ENCODE assay signal across 12 cellular contexts in genomic region chr15:85354432-85354831, GRCh38. TPM values are rescaled to one million over a fixed set of nuclear protein-coding genes. Genes with fewer than 3 reads are reported as not detected.
DNase-seq lines count a peak whose midpoint lies in the region; ATAC-seq and TF ChIP-seq lines count a peak whose summit lies in the region.
"Had no signal": no experiment of that assay in that cellular context is flagged by ENCODE, and none has a peak within 500 bp of the region (broad histone marks: within the 10 kb centered on the region; RNA-seq: fewer than 3 reads in every experiment).

No MANE protein-coding gene starts in this region.

- H3K27me3 Mint-ChIP-seq in effector memory CD8-positive, alpha-beta T cell = peaks cover 0 to 8% of the 10 kb centered on the region in 2 donors
- H3K27me3 Mint-ChIP-seq: T-cell had no signal

- H3K4me1 Mint-ChIP-seq in effector memory CD8-positive, alpha-beta T cell (ENCODE audit: low read depth in 2 of 2) = peaks cover 4 to 6% of the 10 kb centered on the region in 2 donors

- no peaks in the 10 kb centered on the region for H3K36me3 ChIP-seq in mesodermal cell (ENCODE audit: control insufficient read depth, insufficient read depth, low read length)

- peaks cover 11% of the 10 kb centered on the region for H3K4me1 ChIP-seq in mesodermal cell (ENCODE audit: control insufficient read depth, insufficient read depth, low read length, poor library complexity, severe bottlenecking)

- H3K9me3 Mint-ChIP-seq in effector memory CD8-positive, alpha-beta T cell = no peaks in the 10 kb centered on the region
- H3K9me3 Mint-ChIP-seq: T-cell had no signal

- ATAC-seq in HG03159 (IDR thresholded peaks at IDR 0.05; ENCODE audit: unreplicated experiment) (no peak), GM19324 (IDR thresholded peaks at IDR 0.05; ENCODE audit: low FRiP score, unreplicated experiment) (no peak), HG03045 (IDR thresholded peaks at IDR 0.05; ENCODE audit: unreplicated experiment) (no peak)
- ATAC-seq in effector memory CD8-positive, alpha-beta T cell (replicated peaks) = no peak
- ATAC-seq: T-cell had no signal

- peak overlapping the region; percentile 78 for H3K27ac ChIP-seq in mesodermal cell (ENCODE audit: low read depth, low read length, severe bottlenecking)

- no peak overlapping the region for H3K4me3 Mint-ChIP-seq in effector memory CD8-positive, alpha-beta T cell
- H3K4me3 Mint-ChIP-seq: T-cell had no signal

- no peak for TF ChIP-seq CTCF in AG10803 (conservative IDR thresholded peaks at IDR 0.05; ENCODE audit: low read length)

- no peak overlapping the region for H3K27ac Mint-ChIP-seq in effector memory CD8-positive, alpha-beta T cell
- H3K27ac Mint-ChIP-seq: activated T-helper 2 cell treated with anti-CD3 and anti-CD28 coated beads, Interferon-gamma antibody, Interleukin-2, Interleukin-4, amounts not matched to agents 10 μg/mL and 5 μg/mL and 100 μg/mL, durations not matched to agents 14 hours and 24 hours and 36 hours; T-cell had no signal

- H3K9me3 ChIP-seq in mesodermal cell (ENCODE audit: control insufficient read depth, low read length) = peaks cover 4% of the 10 kb centered on the region

- H3K4me3 ChIP-seq in AG10803 (ENCODE audit: low read length) = no peak overlapping the region
- no peak overlapping the region for H3K4me3 ChIP-seq in mesodermal cell (ENCODE audit: extremely low read depth, insufficient read depth, low read length, poor library complexity, severe bottlenecking)

- 84% methylated on average over 3 of the region's 4 CpGs for WGBS in mesodermal cell (ENCODE audit: insufficient coverage in 2 of 2), 2 experiments

- peaks cover 8% of the 10 kb centered on the region for H3K36me3 Mint-ChIP-seq in effector memory CD8-positive, alpha-beta T cell (ENCODE audit: insufficient read depth)

- DNase-seq in AG10803 (ENCODE audit: low read depth) (peak; percentile 69), M059J (ENCODE audit: low read depth) (peak; percentile 69), cerebellar cortex (ENCODE audit: low spot score) (peak; percentile 8)
- no peak for DNase-seq in effector memory CD8-positive, alpha-beta T cell
- DNase-seq: activated CD4-positive, alpha-beta T cell treated with anti-CD3 and anti-CD28 coated beads for 48 hours; NCI-H1694; T-cell had no signal

RNA-seq across cellular contexts. Expression of gene AKAP13, which starts 26.0 kb away (rescaled TPM):
- 22.7 and 42.8 TPM in 2 replicates for total RNA-seq in M059J (2014; rRNA removed; shearing (Covaris generic))
- polyA plus RNA-seq in mesodermal cell (2013, experiment 1 of 2) = 51.9 TPM
- polyA plus RNA-seq in mesodermal cell (2013, experiment 2 of 2) = 31.0 TPM

Comparison
In these comparisons a context has a peak if more than half of its experiments do, and no peak if none do; other contexts are left out.
1. DNase-seq: peak in AG10803 (single experiment), M059J (single experiment) and cerebellar cortex (single experiment); none in effector memory CD8-positive, alpha-beta T cell (0 of 3).